1 cellular context compared by ENCODE assay signal in the genomic region with DNA sequence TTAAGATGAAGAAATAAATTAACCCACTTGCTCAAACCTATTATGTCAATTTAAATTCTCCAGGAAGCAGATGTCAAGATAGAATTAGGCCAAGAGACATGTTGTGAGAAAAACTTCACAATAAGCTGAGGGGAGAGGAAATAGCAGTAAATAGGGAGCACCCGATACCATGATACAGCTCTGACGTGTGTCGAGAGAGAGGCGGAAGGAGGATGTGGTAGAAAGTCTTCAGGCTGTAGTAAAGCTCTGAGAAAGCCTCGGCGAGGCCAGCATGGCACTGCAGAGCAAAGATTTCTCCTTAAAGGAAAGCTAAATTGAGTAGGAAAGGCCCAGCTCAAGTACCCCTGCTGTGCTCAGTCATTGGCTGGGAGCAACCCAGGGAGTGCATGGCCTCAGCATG.
TF ChIP-seq lines count a peak whose summit lies in the region.

No MANE protein-coding gene starts in this region.

TF ChIP-seq in WTC11, 78 proteins besides CTCF, POLR2A, EP300 and RAD21 (continued from another document):
- TF ChIP-seq, protein P1, sequence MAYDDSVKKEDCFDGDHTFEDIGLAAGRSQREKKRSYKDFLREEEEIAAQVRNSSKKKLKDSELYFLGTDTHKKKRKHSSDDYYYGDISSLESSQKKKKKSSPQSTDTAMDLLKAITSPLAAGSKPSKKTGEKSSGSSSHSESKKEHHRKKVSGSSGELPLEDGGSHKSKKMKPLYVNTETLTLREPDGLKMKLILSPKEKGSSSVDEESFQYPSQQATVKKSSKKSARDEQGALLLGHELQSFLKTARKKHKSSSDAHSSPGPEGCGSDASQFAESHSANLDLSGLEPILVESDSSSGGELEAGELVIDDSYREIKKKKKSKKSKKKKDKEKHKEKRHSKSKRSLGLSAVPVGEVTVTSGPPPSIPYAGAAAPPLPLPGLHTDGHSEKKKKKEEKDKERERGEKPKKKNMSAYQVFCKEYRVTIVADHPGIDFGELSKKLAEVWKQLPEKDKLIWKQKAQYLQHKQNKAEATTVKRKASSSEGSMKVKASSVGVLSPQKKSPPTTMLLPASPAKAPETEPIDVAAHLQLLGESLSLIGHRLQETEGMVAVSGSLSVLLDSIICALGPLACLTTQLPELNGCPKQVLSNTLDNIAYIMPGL (CRISPR knock-in tag; IDR thresholded peaks at IDR 0.05), result no peak
- TF ChIP-seq ZNF416 (CRISPR knock-in tag; IDR thresholded peaks at IDR 0.05) (no peak), ARID4B (CRISPR knock-in tag; IDR thresholded peaks at IDR 0.05; ENCODE audit: borderline replicate concordance) (no peak), RORB (CRISPR knock-in tag; IDR thresholded peaks at IDR 0.05) (no peak), USF1 (CRISPR knock-in tag; IDR thresholded peaks at IDR 0.05) (no peak), ZBTB43 (CRISPR knock-in tag; IDR thresholded peaks at IDR 0.05) (no peak), GABPB1 (CRISPR knock-in tag; IDR thresholded peaks at IDR 0.05) (no peak), TCF7 (CRISPR knock-in tag; IDR thresholded peaks at IDR 0.05; ENCODE audit: low read depth) (no peak)
- TF ChIP-seq, protein P2, sequence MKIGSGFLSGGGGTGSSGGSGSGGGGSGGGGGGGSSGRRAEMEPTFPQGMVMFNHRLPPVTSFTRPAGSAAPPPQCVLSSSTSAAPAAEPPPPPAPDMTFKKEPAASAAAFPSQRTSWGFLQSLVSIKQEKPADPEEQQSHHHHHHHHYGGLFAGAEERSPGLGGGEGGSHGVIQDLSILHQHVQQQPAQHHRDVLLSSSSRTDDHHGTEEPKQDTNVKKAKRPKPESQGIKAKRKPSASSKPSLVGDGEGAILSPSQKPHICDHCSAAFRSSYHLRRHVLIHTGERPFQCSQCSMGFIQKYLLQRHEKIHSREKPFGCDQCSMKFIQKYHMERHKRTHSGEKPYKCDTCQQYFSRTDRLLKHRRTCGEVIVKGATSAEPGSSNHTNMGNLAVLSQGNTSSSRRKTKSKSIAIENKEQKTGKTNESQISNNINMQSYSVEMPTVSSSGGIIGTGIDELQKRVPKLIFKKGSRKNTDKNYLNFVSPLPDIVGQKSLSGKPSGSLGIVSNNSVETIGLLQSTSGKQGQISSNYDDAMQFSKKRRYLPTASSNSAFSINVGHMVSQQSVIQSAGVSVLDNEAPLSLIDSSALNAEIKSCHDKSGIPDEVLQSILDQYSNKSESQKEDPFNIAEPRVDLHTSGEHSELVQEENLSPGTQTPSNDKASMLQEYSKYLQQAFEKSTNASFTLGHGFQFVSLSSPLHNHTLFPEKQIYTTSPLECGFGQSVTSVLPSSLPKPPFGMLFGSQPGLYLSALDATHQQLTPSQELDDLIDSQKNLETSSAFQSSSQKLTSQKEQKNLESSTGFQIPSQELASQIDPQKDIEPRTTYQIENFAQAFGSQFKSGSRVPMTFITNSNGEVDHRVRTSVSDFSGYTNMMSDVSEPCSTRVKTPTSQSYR (CRISPR knock-in tag; IDR thresholded peaks at IDR 0.05), result no peak
